ENCODE assay signal across 9 cellular contexts in genomic region chr3:71504250-71505036, GRCh38.
DNase-seq lines count a peak whose midpoint lies in the region; ATAC-seq, FAIRE-seq and TF ChIP-seq lines count a peak whose summit lies in the region.
"Had no signal": no experiment of that assay in that cellular context is flagged by ENCODE, and none has a peak within 500 bp of the region (broad histone marks: within the 10 kb centered on the region; RNA-seq: fewer than 3 reads in every experiment).

No MANE protein-coding gene starts in this region.

- H3K9ac ChIP-seq in endothelial cell of umbilical vein (replicated peaks; ENCODE audit: extremely low read depth, insufficient read depth, low read length) (peak overlapping the region; percentile 28), skeletal muscle satellite cell (ENCODE audit: low read depth, low read length) (peak overlapping the region; percentile 74)

- H3K4me3 ChIP-seq in endothelial cell of umbilical vein (replicated peaks in 1 of 3; ENCODE audit: insufficient read depth in 1 of 3, low read depth in 1 of 3, low read length in 3 of 3), result no peak overlapping the region
- H3K4me3 ChIP-seq in skeletal muscle satellite cell (ENCODE audit: low read length), result peak overlapping the region; percentile 60
- H3K4me3 ChIP-seq: gastroesophageal sphincter had no signal

- H3K4me1 Mint-ChIP-seq in T-helper 17 cell, result peaks cover 27% of the 10 kb centered on the region

- peak overlapping the region; percentile 69 for H3K27ac ChIP-seq in endothelial cell of umbilical vein (ENCODE audit: insufficient read depth, low read depth, low read length)
- H3K27ac ChIP-seq: gastroesophageal sphincter had no signal

- H2AFZ ChIP-seq in endothelial cell of umbilical vein (ENCODE audit: low read depth, low read length), result no peak overlapping the region

- H3K36me3 ChIP-seq in endothelial cell of umbilical vein (ENCODE audit: control insufficient read depth in 2 of 2, extremely low read depth in 1 of 2, insufficient read depth in 2 of 2, low read length in 2 of 2) (no peaks in the 10 kb centered on the region), skeletal muscle satellite cell (ENCODE audit: insufficient read depth, low read length) (no peaks in the 10 kb centered on the region)
- H3K36me3 ChIP-seq: gastroesophageal sphincter had no signal

- CTCF ChIA-PET in endothelial cell of umbilical vein (lab: Charles Lee), result interaction anchor here (0.8 kb wide), 1 partner anchor 108 kb away, joined by 4 read pairs; no protein-coding TSS in a partner anchor

- no peaks in the 10 kb centered on the region for H3K9me3 ChIP-seq in T-helper 17 cell (ENCODE audit: control insufficient read depth, low read length, poor library complexity, severe bottlenecking)
- no peaks in the 10 kb centered on the region for H3K9me3 ChIP-seq in endothelial cell of umbilical vein (replicated peaks; ENCODE audit: control insufficient read depth, insufficient read depth, low read length)
- H3K9me3 ChIP-seq in skeletal muscle satellite cell (replicated peaks; ENCODE audit: low read length), result no peaks in the 10 kb centered on the region
- H3K9me3 ChIP-seq: gastroesophageal sphincter had no signal

- no peaks in the 10 kb centered on the region for H3K9me1 ChIP-seq in endothelial cell of umbilical vein (replicated peaks; ENCODE audit: control insufficient read depth, extremely low read depth, insufficient read depth, low read length)

- peak; percentile 63 for ATAC-seq in T-helper 17 cell
- no peak for ATAC-seq in GM18519 (IDR thresholded peaks at IDR 0.05; ENCODE audit: low FRiP score, unreplicated experiment)
- ATAC-seq in HG02981 (IDR thresholded peaks at IDR 0.05; ENCODE audit: unreplicated experiment), result no peak
- ATAC-seq in HG03439 (IDR thresholded peaks at IDR 0.05; ENCODE audit: unreplicated experiment), result no peak
- ATAC-seq in GM18868 (IDR thresholded peaks at IDR 0.05; ENCODE audit: unreplicated experiment), result no peak
- ATAC-seq: gastroesophageal sphincter had no signal

- H3K27ac Mint-ChIP-seq in T-helper 17 cell, result peak overlapping the region; percentile 0

- H4K20me1 ChIP-seq in endothelial cell of umbilical vein (replicated peaks; ENCODE audit: control insufficient read depth, extremely low read depth, insufficient read depth, low read length), result no peaks in the 10 kb centered on the region

- no peak for TF ChIP-seq POLR2A in endothelial cell of umbilical vein (IDR thresholded peaks at IDR 0.05; ENCODE audit: low read depth, low read length)

- DNase-seq in GM04504 (ENCODE audit: low read depth) (peak; percentile 67), T-helper 17 cell (no peak), endothelial cell of umbilical vein (ENCODE audit: low read depth, low spot score) (peak; percentile 65)

- H3K4me1 ChIP-seq in endothelial cell of umbilical vein (ENCODE audit: control insufficient read depth, extremely low read depth, insufficient read depth, low read length) (peaks cover 15% of the 10 kb centered on the region), skeletal muscle satellite cell (ENCODE audit: control insufficient read depth, insufficient read depth, low read length) (peaks cover 29% of the 10 kb centered on the region)

- H3K27me3 ChIP-seq in endothelial cell of umbilical vein (ENCODE audit: control insufficient read depth in 2 of 2, insufficient read depth in 2 of 2, low read length in 2 of 2) (no peaks in the 10 kb centered on the region), skeletal muscle satellite cell (ENCODE audit: control insufficient read depth, insufficient read depth, low read length) (no peaks in the 10 kb centered on the region)
- H3K27me3 ChIP-seq: gastroesophageal sphincter had no signal

- intact Hi-C loops in endothelial cell of umbilical vein (cut with micrococcal nuclease), result loop anchor here (1.0 kb wide), 1 partner anchor 35 kb away; no protein-coding TSS in a partner anchor

- H3K27me3 Mint-ChIP-seq in T-helper 17 cell, result no peaks in the 10 kb centered on the region

- H3K79me2 ChIP-seq in endothelial cell of umbilical vein (ENCODE audit: control insufficient read depth, insufficient read depth, low read length), result no peaks in the 10 kb centered on the region

- peak; percentile 92 for FAIRE-seq in endothelial cell of umbilical vein (lab: Jason Lieb, UNC)

- peak overlapping the region; percentile 31 for H3K4me2 ChIP-seq in endothelial cell of umbilical vein (ENCODE audit: insufficient read depth, low read length)
- H3K4me2 ChIP-seq in skeletal muscle satellite cell (ENCODE audit: low read length), result peak overlapping the region; percentile 83

- POLR2A ChIA-PET in endothelial cell of umbilical vein (lab: Charles Lee), result no interaction called here

- H3K36me3 Mint-ChIP-seq in T-helper 17 cell (ENCODE audit: low read depth), result no peaks in the 10 kb centered on the region

- dilution Hi-C loops in endothelial cell of umbilical vein (cut with MboI; ENCODE audit: extremely low pct_ligation_motif_present, low sequenced_read_pairs), result no loop called here

- no peak for TF ChIP-seq CTCF in endothelial cell of umbilical vein (IDR thresholded peaks at IDR 0.05; ENCODE audit: extremely low read depth in 1 of 2, insufficient read depth in 1 of 2, low read depth in 1 of 2, low read length in 2 of 2)

- no peak overlapping the region for H3K4me3 Mint-ChIP-seq in T-helper 17 cell

- BruUV-seq in endothelial cell of umbilical vein (replicated peaks; lab: Mats Ljungman, UMichigan), result TSS peak; percentile 65

TF ChIP-seq in endothelial cell of umbilical vein, 7 proteins besides CTCF, POLR2A, EP300 and RAD21:
- TF ChIP-seq GATA2 (IDR thresholded peaks at IDR 0.05; ENCODE audit: insufficient read depth, insufficient read length, low read depth, low read length) (no peak), JUN (IDR thresholded peaks at IDR 0.05; ENCODE audit: borderline replicate concordance, insufficient read depth, insufficient read length, low read depth) (peak; percentile 24), POLR2AphosphoS5 (IDR thresholded peaks at IDR 0.05; ENCODE audit: insufficient read depth, low read depth, low read length) (no peak), FOS (IDR thresholded peaks at IDR 0.05; ENCODE audit: borderline replicate concordance, insufficient read depth, low read length) (peak; percentile 93), MYC (IDR thresholded peaks at IDR 0.05; ENCODE audit: low read depth, low read length) (no peak), EZH2 (IDR thresholded peaks at IDR 0.05; ENCODE audit: borderline replicate concordance, low read depth, low read length, severe bottlenecking) (no peak), MAX (IDR thresholded peaks at IDR 0.05; ENCODE audit: insufficient read depth, insufficient read length) (no peak)
TF ChIP-seq in endothelial cell of umbilical vein: peak in this region for 2.

Comparison
In these comparisons a context has a peak if more than half of its experiments do, and no peak if none do; other contexts are left out.
1. DNase-seq: peak in GM04504 (single experiment) and endothelial cell of umbilical vein (single experiment); none in T-helper 17 cell (0 of 3).